ENCODE assay signal across 15 cellular contexts in the genomic region with DNA sequence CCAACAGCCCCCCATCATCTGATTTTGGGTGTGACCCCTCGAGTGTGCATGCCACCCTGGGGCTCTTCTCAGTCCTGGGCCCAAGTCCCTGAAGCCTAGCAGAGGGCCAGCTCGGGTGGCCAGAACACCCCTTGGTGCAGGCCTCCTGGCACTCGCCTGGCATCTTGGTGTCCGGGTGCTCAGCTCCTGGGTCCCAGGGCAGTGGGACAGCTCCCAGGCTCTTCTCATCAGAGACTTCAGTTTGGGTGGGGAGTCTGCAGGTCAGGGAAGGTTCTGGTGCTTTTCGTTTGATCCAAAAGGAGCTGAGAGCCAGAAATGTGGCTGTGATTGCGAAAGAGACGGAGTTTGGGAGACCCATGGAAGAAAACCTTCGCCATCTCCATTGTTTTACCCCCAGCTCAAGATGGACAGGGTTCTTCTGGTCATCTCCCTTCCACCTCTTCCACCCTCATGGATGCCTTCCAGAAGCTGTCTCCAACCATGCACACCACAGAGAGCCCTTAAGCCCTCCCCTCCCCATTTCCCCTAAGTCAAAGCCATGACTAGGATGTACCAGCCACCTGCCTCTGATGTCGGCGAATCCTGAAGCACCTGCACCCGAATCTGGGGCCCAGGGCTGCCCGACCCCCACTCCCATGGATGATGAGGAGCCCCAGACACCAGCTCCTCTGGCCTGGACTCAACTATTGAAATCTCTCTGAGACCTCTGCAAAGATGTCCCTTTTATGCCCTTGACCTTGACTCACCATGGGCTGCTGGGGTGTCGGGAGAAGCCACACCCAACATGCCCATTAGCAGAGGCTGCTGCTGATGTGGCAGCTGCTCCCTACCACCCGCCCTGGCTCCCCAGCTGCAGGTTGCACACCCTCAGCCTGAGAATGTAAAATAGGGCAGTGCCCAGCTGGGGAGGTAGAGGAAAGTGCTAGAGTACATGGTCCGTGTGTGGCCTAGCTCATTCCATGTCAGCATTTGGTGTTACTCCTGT. TPM values are rescaled to one million over a fixed set of nuclear protein-coding genes. Genes with fewer than 3 reads are reported as not detected.
"Had no signal": no experiment of that assay in that cellular context is flagged by ENCODE, and none has a peak within 500 bp of the region (broad histone marks: within the 10 kb centered on the region; RNA-seq: fewer than 3 reads in every experiment).

No MANE protein-coding gene starts in this region.

- FAIRE-seq: kidney had no signal

- H3K4me3 ChIP-seq: SK-N-MC, skin epidermis, suprapubic skin, transverse colon had no signal

- H3K36me3 ChIP-seq: suprapubic skin, transverse colon had no signal

- H3K27me3 ChIP-seq: transverse colon had no signal

- H3K9me3 ChIP-seq: suprapubic skin, transverse colon had no signal

- H3K4me1 ChIP-seq: transverse colon had no signal

- DNase-seq: activated CD4-positive, alpha-beta T cell treated with anti-CD3 and anti-CD28 coated beads for 48 hours; activated CD4-positive, CD25-positive, alpha-beta regulatory T cell; activated CD8-positive, alpha-beta T cell treated with anti-CD3 and anti-CD28 coated beads, Interleukin-2, amount 10 ng/mL, durations not matched to agents 7 days and 5 days; dermis blood vessel endothelial cell; foreskin melanocyte; hypothalamus; kidney; left ventricle myocardium superior; transverse colon had no signal

- H3K27ac ChIP-seq: epithelial cell of prostate, SK-N-MC, skin epidermis, suprapubic skin, transverse colon had no signal

- ATAC-seq: activated CD8-positive, alpha-beta T cell treated with anti-CD3 and anti-CD28 coated beads, Interleukin-2, amount 10 ng/mL, durations not matched to agents 7 days and 5 days; left ventricle myocardium superior had no signal

RNA-seq across cellular contexts. Expression of gene ADCYAP1R1, which starts 55.3 kb away (rescaled TPM):
- total RNA-seq: activated CD8-positive, alpha-beta T cell treated with anti-CD3 and anti-CD28 coated beads, Interleukin-2, amount 10 ng/mL, durations not matched to agents 7 days and 5 days; chondrocyte; dermis blood vessel endothelial cell; kidney; progenitor cell of endocrine pancreas had no signal
